In the genomic region with DNA sequence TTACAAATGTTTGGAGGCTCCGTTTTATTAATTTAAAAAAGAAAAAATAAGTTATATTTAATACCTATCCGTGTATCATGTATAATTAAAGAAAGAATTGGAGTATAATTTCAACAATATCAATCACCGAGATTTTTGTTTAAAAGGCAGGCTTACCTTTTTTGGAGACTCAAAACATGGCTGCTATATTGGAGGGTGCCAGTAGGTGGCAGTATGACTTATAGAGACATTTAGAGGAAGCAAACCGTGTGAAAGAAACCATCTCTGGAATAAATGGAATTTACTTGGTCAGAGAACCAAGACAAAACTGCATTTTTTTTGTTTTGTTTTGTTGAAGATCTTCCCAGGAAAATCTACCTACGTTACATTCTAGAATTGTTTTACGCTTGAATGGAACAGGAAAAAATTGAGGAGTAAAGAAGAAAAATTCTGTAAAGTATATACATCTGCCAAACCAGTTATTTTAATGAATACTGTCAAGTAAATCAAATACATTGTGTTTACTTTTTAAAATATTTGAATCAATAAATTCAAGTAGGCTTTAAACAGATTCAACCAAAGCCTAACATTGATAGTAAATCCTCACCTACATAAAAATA, we compare ENCODE assay signal across 8 cellular contexts.
DNase-seq lines count a peak whose midpoint lies in the region; ATAC-seq and TF ChIP-seq lines count a peak whose summit lies in the region.

No MANE protein-coding gene starts in this region.

- H3K36me3 Mint-ChIP-seq in Calu3 (ENCODE audit: insufficient read depth, unreplicated experiment) (no peaks in the 10 kb centered on the region), memory B cell (no peaks in the 10 kb centered on the region)

- no peaks in the 10 kb centered on the region for H3K79me2 ChIP-seq in KMS-11 (ENCODE audit: insufficient read depth, low read depth)

- BruUV-seq in Calu3 (replicated peaks; lab: Mats Ljungman, UMichigan): no TSS peak

- DNase-seq in Calu3: peak; percentile 56
- peak; percentile 46 for DNase-seq in central memory CD4-positive, alpha-beta T cell
- peak; percentile 28 to 37 for DNase-seq in memory B cell (ENCODE audit: low spot score in 2 of 2)
- DNase-seq in stimulated activated naive CD4-positive, alpha-beta T cell treated with Interleukin-2 at 50 U/mL for 16 hours (lab: John Stamatoyannopoulos, UW): peak; percentile 36

- no peaks in the 10 kb centered on the region for H3K9me3 Mint-ChIP-seq in Calu3 (ENCODE audit: low read depth, unreplicated experiment)
- H3K9me3 Mint-ChIP-seq in memory B cell: peaks cover 1% of the 10 kb centered on the region

- H3K4me1 ChIP-seq in KMS-11 (ENCODE audit: low read depth, poor library complexity, severe bottlenecking): no peaks in the 10 kb centered on the region

- H3K27ac ChIP-seq in KMS-11: no peak overlapping the region
- no peak overlapping the region for H3K27ac ChIP-seq in VCaP

- no peak overlapping the region for H3K9ac ChIP-seq in KMS-11

- H4K20me1 ChIP-seq in KMS-11 (ENCODE audit: insufficient read depth): no peaks in the 10 kb centered on the region

- CTCF ChIA-PET in Calu3 (lab: Charles Lee): no interaction called here

- H3K27ac Mint-ChIP-seq in Calu3 (ENCODE audit: unreplicated experiment): no peak overlapping the region
- H3K27ac Mint-ChIP-seq in memory B cell: no peak overlapping the region

- ATAC-seq in memory B cell (ENCODE audit: low read depth) (no peak), HG02610 (IDR thresholded peaks at IDR 0.05; ENCODE audit: unreplicated experiment) (no peak), GM21825 (IDR thresholded peaks at IDR 0.05; ENCODE audit: unreplicated experiment) (no peak)

- TF ChIP-seq CTCF in Calu3 (IDR thresholded peaks at IDR 0.05; ENCODE audit: unreplicated experiment) (peak; percentile 16), KMS-11 (conservative IDR thresholded peaks at IDR 0.05; ENCODE audit: low read depth, low read length) (peak; percentile 59), VCaP (conservative IDR thresholded peaks at IDR 0.05) (peak; percentile 83)

- H3K4me3 Mint-ChIP-seq in Calu3 (ENCODE audit: low read depth, unreplicated experiment): no peak overlapping the region
- H3K4me3 Mint-ChIP-seq in memory B cell: no peak overlapping the region

- no peak overlapping the region for H2AFZ ChIP-seq in KMS-11 (ENCODE audit: low read depth)

- intact Hi-C loops in Calu3 (cut with micrococcal nuclease; ENCODE audit: unreplicated experiment): no loop called here

- H3K27me3 ChIP-seq in KMS-11 (ENCODE audit: insufficient read depth, low read depth): no peaks in the 10 kb centered on the region

- H3K27me3 Mint-ChIP-seq in Calu3 (ENCODE audit: unreplicated experiment): no peaks in the 10 kb centered on the region
- no peaks in the 10 kb centered on the region for H3K27me3 Mint-ChIP-seq in memory B cell

- no peak overlapping the region for H3K4me2 ChIP-seq in KMS-11

- H3K4me1 Mint-ChIP-seq in Calu3 (ENCODE audit: low read depth, unreplicated experiment) (no peaks in the 10 kb centered on the region), memory B cell (peaks cover 5% of the 10 kb centered on the region)

- H3K4me3 ChIP-seq in KMS-11 (IDR thresholded peaks at IDR 0.05; ENCODE audit: insufficient read depth, low read depth, low read length): no peak overlapping the region

- H3K36me3 ChIP-seq in KMS-11 (ENCODE audit: insufficient read depth): no peaks in the 10 kb centered on the region

Comparison
In these comparisons a context has a peak if more than half of its experiments do, and no peak if none do; other contexts are left out.
1. CTCF ChIP-seq: peak in every context shown above with its lines; median percentile 83 in VCaP; 59 in KMS-11; 16 in Calu3.